Comparison of ENCODE assay signal across 8 cellular contexts in the genomic region with DNA sequence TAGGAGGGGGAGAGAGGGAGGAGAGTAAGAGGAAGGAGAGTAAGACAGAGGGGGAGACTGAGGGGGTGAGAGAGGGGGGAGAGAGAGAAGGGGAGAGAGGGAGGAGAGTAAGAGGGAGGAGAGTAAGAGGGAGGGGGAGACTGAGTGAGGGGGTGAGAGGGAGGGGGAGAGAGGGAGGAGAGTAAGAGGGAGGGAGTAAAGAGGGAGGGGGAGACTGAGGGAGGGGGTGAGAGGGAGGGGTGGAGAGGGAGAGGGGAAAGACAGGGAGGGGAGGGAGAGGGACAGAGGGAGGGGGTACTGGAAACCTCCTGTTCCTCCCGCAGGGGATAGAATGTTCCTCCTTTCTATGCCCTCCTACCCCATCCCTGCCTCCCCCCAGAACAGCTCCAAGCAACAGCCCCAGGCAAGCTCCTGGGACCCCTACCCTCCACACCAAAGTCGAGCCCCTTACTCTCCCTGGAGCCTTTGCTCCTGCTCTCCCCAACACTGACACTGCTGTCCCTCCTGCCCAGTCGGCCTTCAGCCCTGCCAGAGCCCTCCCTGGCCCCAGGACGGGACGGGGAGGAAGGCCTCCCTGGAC. TPM values are rescaled to one million over a fixed set of nuclear protein-coding genes. Genes with fewer than 3 reads are reported as not detected.
DNase-seq lines count a peak whose midpoint lies in the region; ATAC-seq and TF ChIP-seq lines count a peak whose summit lies in the region.
"Not testable (repeated sequence)": the region's sequence is repeated elsewhere in the genome, so short reads cannot be mapped to it uniquely, and the experiment has no call there.

No MANE protein-coding gene starts in this region.

- H4K5ac ChIP-seq in mesendoderm (ENCODE audit: low read length), result not testable (repeated sequence)

- not testable (repeated sequence) for H3K79me2 ChIP-seq in MM.1S (ENCODE audit: low read length); mesendoderm (ENCODE audit: control insufficient read depth, insufficient read depth, low read length)

- not testable (repeated sequence) for H3K4me2 ChIP-seq in MM.1S (ENCODE audit: low read depth, low read length); mesendoderm (ENCODE audit: low read length)

- TF ChIP-seq POLR2A in sigmoid colon (IDR thresholded peaks at IDR 0.05); vagina (IDR thresholded peaks at IDR 0.05): not testable (repeated sequence)

- H3K36me3 ChIP-seq in MM.1S (replicated peaks; ENCODE audit: insufficient read depth, low read length); mesendoderm (ENCODE audit: control insufficient read depth, insufficient read depth, low read length); sigmoid colon; vagina: not testable (repeated sequence)

- not testable (repeated sequence) for H3K9ac ChIP-seq in MM.1S (ENCODE audit: low read length)
- H3K9ac ChIP-seq in mesendoderm (ENCODE audit: low read length), result peak overlapping the region; percentile 24

- not testable (repeated sequence) for H3K27me3 ChIP-seq in MM.1S (replicated peaks; ENCODE audit: insufficient read depth, low read length); mesendoderm (ENCODE audit: insufficient read depth, low read length, poor library complexity); sigmoid colon; vagina

- not testable (repeated sequence) for H3K79me1 ChIP-seq in mesendoderm (ENCODE audit: low read length)

- H3K56ac ChIP-seq in mesendoderm (ENCODE audit: low read length), result peak overlapping the region; percentile 66

- H2BK15ac ChIP-seq in mesendoderm (replicated peaks; ENCODE audit: low read depth), result not testable (repeated sequence)

- H3K4me1 ChIP-seq in MM.1S (ENCODE audit: low read length); mesendoderm (ENCODE audit: control insufficient read depth, low read depth, low read length); sigmoid colon; vagina: not testable (repeated sequence)

- not testable (repeated sequence) for TF ChIP-seq EP300 in sigmoid colon (IDR thresholded peaks at IDR 0.05)

- H3K18ac ChIP-seq in mesendoderm (ENCODE audit: low read length), result not testable (repeated sequence)

- H2BK5ac ChIP-seq in mesendoderm (ENCODE audit: low read length), result not testable (repeated sequence)

- peak; percentile 7 for ATAC-seq in Right ventricle myocardium superior (ENCODE audit: poor library complexity)

- H3K27ac ChIP-seq in MM.1S (ENCODE audit: low read length); mesendoderm (ENCODE audit: low read depth, low read length): not testable (repeated sequence)
- H3K27ac ChIP-seq in sigmoid colon (peak overlapping the region; percentile 66 to 85 (median 76)), vagina (peak overlapping the region; percentile 90)

- TF ChIP-seq CTCF in MM.1S (IDR thresholded peaks at IDR 0.05; ENCODE audit: low read length); sigmoid colon (IDR thresholded peaks at IDR 0.05); vagina (IDR thresholded peaks at IDR 0.05): not testable (repeated sequence)

- H3K9me3 ChIP-seq in MM.1S (replicated peaks; ENCODE audit: insufficient read depth, low read length); sigmoid colon; vagina: not testable (repeated sequence)

- H2AK5ac ChIP-seq in mesendoderm (ENCODE audit: low read length), result not testable (repeated sequence)

- H3F3A ChIP-seq in MM.1S (ENCODE audit: insufficient read depth, low read length), result not testable (repeated sequence)

- intact Hi-C loops in Right ventricle myocardium superior (cut with DNase I); sigmoid colon (cut with DNase I); vagina (cut with DNase I): not testable (repeated sequence)

- not testable (repeated sequence) for H3K9me2 ChIP-seq in MM.1S (replicated peaks; ENCODE audit: insufficient read depth, low read length)

- not testable (repeated sequence) for H4K20me1 ChIP-seq in MM.1S (ENCODE audit: insufficient read depth, low read length)

- not testable (repeated sequence) for H3K4me3 ChIP-seq in MM.1S (ENCODE audit: low read length); mesendoderm (ENCODE audit: low read length)
- peak overlapping the region in 3 of 4 donors; percentile 18 to 36 (median 32) for H3K4me3 ChIP-seq in sigmoid colon
- H3K4me3 ChIP-seq in vagina, result peak overlapping the region; percentile 24 to 46

- not testable (repeated sequence) for H4K8ac ChIP-seq in mesendoderm (ENCODE audit: low read depth, low read length)

- WGBS in mesendoderm (ENCODE audit: extremely low coverage, insufficient coverage, low lambda C conversion rate), result no CpG with 5 or more reads among the region's 5 CpGs
- 38 to 41% methylated on average over 5 of the region's 5 CpGs for WGBS in sigmoid colon, 2 donors

- DNase-seq in GM04503 (ENCODE audit: low read depth) (peak; percentile 33), MM.1S (peak; percentile 6), dedifferentiated amniotic fluid mesenchymal stem cell (ENCODE audit: extremely low spot score) (peak; percentile 36), Right ventricle myocardium superior (peak; percentile 53), mesendoderm (peak; percentile 90), sigmoid colon (peak; percentile 70), vagina (ENCODE audit: extremely low spot score in 2 of 2) (peak; percentile 91)
- peak; percentile 59 for DNase-seq in activated CD8-positive, alpha-beta memory T cell treated with anti-CD3 and anti-CD28 coated beads, Interleukin-2, amount 50 U/mL, for 48 hours

- H2BK120ac ChIP-seq in mesendoderm (ENCODE audit: low read depth, low read length), result not testable (repeated sequence)

- H3K23ac ChIP-seq in mesendoderm (ENCODE audit: low read length), result not testable (repeated sequence)

- H2AFZ ChIP-seq in MM.1S (ENCODE audit: low read length), result not testable (repeated sequence)

- not testable (repeated sequence) for H3K4ac ChIP-seq in mesendoderm (ENCODE audit: low read depth, low read length)

RNA-seq across cellular contexts. Expression of gene RASA4B, which starts 4.8 kb away (rescaled TPM):
- total RNA-seq in Right ventricle myocardium superior (9.3 TPM), sigmoid colon (10 to 100 TPM in 2 of 4 donors, 1 to 10 TPM in 2; 2.5 to 39.1 (median 12.9) TPM), vagina (19.6 TPM)
- polyA plus RNA-seq in mesendoderm (2013, experiment 1 of 2), result 1.1 TPM
- 0.99 TPM for polyA plus RNA-seq in mesendoderm (2013, experiment 2 of 2)
- polyA plus RNA-seq in sigmoid colon, result 10 to 100 TPM; 11.4 to 24.4 (median 16.6) TPM

RNA-seq across cellular contexts. Expression of gene UPK3BL2, which starts 30.8 kb away (rescaled TPM):
- 4.4 TPM for total RNA-seq in Right ventricle myocardium superior
- 1.4 TPM for polyA plus RNA-seq in mesendoderm (2013, experiment 1 of 2)
- polyA plus RNA-seq in mesendoderm (2013, experiment 2 of 2), result 1.7 TPM
- total RNA-seq in sigmoid colon, result 10 to 100 TPM in 1 of 4 donors, 1 to 10 TPM in 2, under 1 TPM in 1; 0.99 to 10.9 (median 3.4) TPM
- 10 to 100 TPM in 1 of 3 donors, not detected in 2; 14.2 TPM for polyA plus RNA-seq in sigmoid colon
- 9.8 TPM for total RNA-seq in vagina

RNA-seq across cellular contexts. Expression of gene POLR2J, which starts 34.0 kb away (rescaled TPM):
- 51.3 TPM for total RNA-seq in Right ventricle myocardium superior
- polyA plus RNA-seq in mesendoderm (2013, experiment 1 of 2), result 139 TPM
- polyA plus RNA-seq in mesendoderm (2013, experiment 2 of 2), result 136 TPM
- total RNA-seq in sigmoid colon, result 10 to 100 TPM in 3 of 4 donors, 1 to 10 TPM in 1; 9.9 to 29.3 (median 20.5) TPM
- polyA plus RNA-seq in sigmoid colon, result 100 to 1,000 TPM in 2 of 3 donors, 10 to 100 TPM in 1; 75.1 to 190 (median 166) TPM
- total RNA-seq in vagina, result 20.1 TPM

RNA-seq across cellular contexts. Expression of gene SPDYE2, which starts 38.3 kb away (rescaled TPM):
- not detected for total RNA-seq in Right ventricle myocardium superior
- polyA plus RNA-seq in mesendoderm (2013, experiment 1 of 2), result not detected
- not detected for polyA plus RNA-seq in mesendoderm (2013, experiment 2 of 2)
- total RNA-seq in sigmoid colon, result not detected
- polyA plus RNA-seq in sigmoid colon, result under 1 TPM in 1 of 3 donors, not detected in 2; 0.12 TPM
- not detected for total RNA-seq in vagina

RNA-seq across cellular contexts. Expression of gene LRWD1, which starts 47.9 kb away (rescaled TPM):
- total RNA-seq in Right ventricle myocardium superior (9.7 TPM), sigmoid colon (10 to 100 TPM in 1 of 4 donors, 1 to 10 TPM in 3; 7.2 to 19.4 (median 8.8) TPM), vagina (11.0 TPM)
- polyA plus RNA-seq in mesendoderm (2013, experiment 1 of 2), result 12.8 TPM
- polyA plus RNA-seq in mesendoderm (2013, experiment 2 of 2), result 12.5 TPM
- 10 to 100 TPM; 13.4 to 18.8 (median 16.2) TPM for polyA plus RNA-seq in sigmoid colon

Comparison
In these comparisons a context has a peak if more than half of its experiments do, and no peak if none do; other contexts are left out.
1. DNase-seq: peak in every context shown above with its lines; median percentile 91 in vagina; 90 in mesendoderm; 70 in sigmoid colon; 59 in activated CD8-positive, alpha-beta memory T cell treated with anti-CD3 and anti-CD28 coated beads, Interleukin-2, amount 50 U/mL, for 48 hours; 53 in Right ventricle myocardium superior; 36 in dedifferentiated amniotic fluid mesenchymal stem cell; 33 in GM04503; 6 in MM.1S.